1 cellular context compared by ENCODE assay signal in the genomic region with DNA sequence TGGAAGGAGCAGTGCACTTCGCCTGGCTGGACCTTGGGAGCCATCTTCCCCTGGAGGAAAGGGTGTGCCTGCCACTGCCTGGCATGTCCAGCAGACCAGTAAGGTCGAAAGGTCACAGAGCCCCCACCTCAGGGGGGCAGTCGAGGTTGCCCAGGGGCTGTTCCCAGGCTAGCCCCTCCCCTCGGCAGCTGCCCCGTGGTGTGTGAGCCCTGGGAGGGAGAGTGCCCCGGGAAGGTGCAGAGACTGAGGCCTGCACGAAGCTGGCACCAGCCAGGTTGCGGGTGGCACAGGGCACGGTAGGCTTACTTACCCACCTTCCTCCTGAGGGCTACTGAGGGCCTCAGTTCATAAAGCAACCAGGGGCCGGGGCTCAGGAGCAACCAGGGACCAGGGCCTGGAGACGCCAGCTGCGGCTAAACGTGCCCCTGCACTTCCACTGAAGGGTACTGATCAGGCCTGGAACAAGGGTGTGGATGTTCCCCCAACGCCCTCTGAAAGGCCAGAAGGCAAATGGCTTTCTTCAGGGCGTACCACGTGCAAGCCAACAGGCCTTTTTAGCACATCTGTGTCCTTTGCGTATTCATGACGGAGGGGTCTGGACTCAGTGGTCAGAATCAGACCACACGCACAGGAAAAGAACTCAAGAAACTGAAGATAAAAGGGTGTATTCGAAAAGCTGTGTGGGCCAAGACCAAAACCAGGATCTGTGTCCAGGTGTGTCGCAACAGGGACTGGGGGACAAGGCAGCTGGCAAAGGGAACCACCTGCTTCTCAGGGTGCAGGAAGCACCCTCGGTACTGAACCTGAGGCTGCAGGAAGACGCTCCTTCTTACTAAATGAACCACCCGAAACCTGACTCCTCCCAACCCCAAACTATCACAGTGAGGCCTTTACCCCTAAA.
A peak's percentile ranks its signal among the peaks of the same experiment; 100 is the strongest.
TF ChIP-seq lines count a peak whose summit lies in the region.

No MANE protein-coding gene starts in this region.

TF ChIP-seq in HepG2, 621 proteins besides CTCF, POLR2A, EP300 and RAD21 (continues in another document):
- no peak for TF ChIP-seq ATF7-NPFF (CRISPR knock-in tag; IDR thresholded peaks at IDR 0.05; ENCODE audit: low read depth)
- TF ChIP-seq, protein P1, sequence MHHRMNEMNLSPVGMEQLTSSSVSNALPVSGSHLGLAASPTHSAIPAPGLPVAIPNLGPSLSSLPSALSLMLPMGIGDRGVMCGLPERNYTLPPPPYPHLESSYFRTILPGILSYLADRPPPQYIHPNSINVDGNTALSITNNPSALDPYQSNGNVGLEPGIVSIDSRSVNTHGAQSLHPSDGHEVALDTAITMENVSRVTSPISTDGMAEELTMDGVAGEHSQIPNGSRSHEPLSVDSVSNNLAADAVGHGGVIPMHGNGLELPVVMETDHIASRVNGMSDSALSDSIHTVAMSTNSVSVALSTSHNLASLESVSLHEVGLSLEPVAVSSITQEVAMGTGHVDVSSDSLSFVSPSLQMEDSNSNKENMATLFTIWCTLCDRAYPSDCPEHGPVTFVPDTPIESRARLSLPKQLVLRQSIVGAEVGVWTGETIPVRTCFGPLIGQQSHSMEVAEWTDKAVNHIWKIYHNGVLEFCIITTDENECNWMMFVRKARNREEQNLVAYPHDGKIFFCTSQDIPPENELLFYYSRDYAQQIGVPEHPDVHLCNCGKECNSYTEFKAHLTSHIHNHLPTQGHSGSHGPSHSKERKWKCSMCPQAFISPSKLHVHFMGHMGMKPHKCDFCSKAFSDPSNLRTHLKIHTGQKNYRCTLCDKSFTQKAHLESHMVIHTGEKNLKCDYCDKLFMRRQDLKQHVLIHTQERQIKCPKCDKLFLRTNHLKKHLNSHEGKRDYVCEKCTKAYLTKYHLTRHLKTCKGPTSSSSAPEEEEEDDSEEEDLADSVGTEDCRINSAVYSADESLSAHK (CRISPR knock-in tag; IDR thresholded peaks at IDR 0.05; ENCODE audit: borderline replicate concordance): no peak
- no peak for TF ChIP-seq BCLAF1 (IDR thresholded peaks at IDR 0.05)
- TF ChIP-seq TRIM24 (CRISPR knock-in tag; IDR thresholded peaks at IDR 0.05): no peak
- no peak for TF ChIP-seq THYN1 (CRISPR knock-in tag; IDR thresholded peaks at IDR 0.05; ENCODE audit: borderline replicate concordance, low read depth)
- TF ChIP-seq, protein P2, sequence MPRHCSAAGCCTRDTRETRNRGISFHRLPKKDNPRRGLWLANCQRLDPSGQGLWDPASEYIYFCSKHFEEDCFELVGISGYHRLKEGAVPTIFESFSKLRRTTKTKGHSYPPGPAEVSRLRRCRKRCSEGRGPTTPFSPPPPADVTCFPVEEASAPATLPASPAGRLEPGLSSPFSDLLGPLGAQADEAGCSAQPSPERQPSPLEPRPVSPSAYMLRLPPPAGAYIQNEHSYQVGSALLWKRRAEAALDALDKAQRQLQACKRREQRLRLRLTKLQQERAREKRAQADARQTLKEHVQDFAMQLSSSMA (CRISPR knock-in tag; IDR thresholded peaks at IDR 0.05): no peak
- TF ChIP-seq HNF4A (CRISPR knock-in tag; IDR thresholded peaks at IDR 0.05): no peak
- TF ChIP-seq KDM3A (CRISPR knock-in tag; IDR thresholded peaks at IDR 0.05; ENCODE audit: low read depth): no peak
- no peak for TF ChIP-seq ESRRA (CRISPR knock-in tag; IDR thresholded peaks at IDR 0.05; ENCODE audit: low read depth)
- TF ChIP-seq NAIF1 (CRISPR knock-in tag; IDR thresholded peaks at IDR 0.05; ENCODE audit: borderline replicate concordance): no peak
- no peak for TF ChIP-seq MEIS2 (CRISPR knock-in tag; IDR thresholded peaks at IDR 0.05)
- no peak for TF ChIP-seq ZNF580 (CRISPR knock-in tag; IDR thresholded peaks at IDR 0.05; ENCODE audit: borderline replicate concordance, low read depth)
- peak; percentile 27; the same call in 1 of the 2 replicates for TF ChIP-seq ZNF768 (CRISPR knock-in tag; IDR thresholded peaks at IDR 0.05)
- peak; percentile 49; the same call in 1 of the 2 replicates for TF ChIP-seq NR2F6 (IDR thresholded peaks at IDR 0.05)
- TF ChIP-seq NR2F6 (CRISPR knock-in tag; IDR thresholded peaks at IDR 0.05): peak; percentile 55; the same call in 1 of the 2 replicates
- no peak for TF ChIP-seq GTF2F1 (IDR thresholded peaks at IDR 0.05; ENCODE audit: low read length)
- no peak for TF ChIP-seq ZNF616 (CRISPR knock-in tag; IDR thresholded peaks at IDR 0.05; ENCODE audit: low read depth)
- no peak for TF ChIP-seq ZMYM3 (CRISPR knock-in tag; IDR thresholded peaks at IDR 0.05)
- TF ChIP-seq NFRKB (IDR thresholded peaks at IDR 0.05): no peak
- TF ChIP-seq RFXAP (CRISPR knock-in tag; IDR thresholded peaks at IDR 0.05; ENCODE audit: borderline replicate concordance): no peak
- TF ChIP-seq ZNF264 (CRISPR knock-in tag; IDR thresholded peaks at IDR 0.05): no peak
- no peak for TF ChIP-seq KLF15 (CRISPR knock-in tag; IDR thresholded peaks at IDR 0.05; ENCODE audit: borderline replicate concordance)
- TF ChIP-seq SCMH1 (CRISPR knock-in tag; IDR thresholded peaks at IDR 0.05; ENCODE audit: borderline replicate concordance): no peak
- TF ChIP-seq ZNF75D (CRISPR knock-in tag; IDR thresholded peaks at IDR 0.05; ENCODE audit: borderline replicate concordance): no peak
- TF ChIP-seq ZBTB7A (CRISPR knock-in tag; IDR thresholded peaks at IDR 0.05): 0 out of 2 replicates have a peak, but pooled peaks have one; percentile 33
- TF ChIP-seq ZNF607 (CRISPR knock-in tag; IDR thresholded peaks at IDR 0.05; ENCODE audit: borderline replicate concordance): no peak
- TF ChIP-seq PTBP1 (IDR thresholded peaks at IDR 0.05; ENCODE audit: low read depth, low read length, poor library complexity, severe bottlenecking): no peak
- no peak for TF ChIP-seq FOXP1 (IDR thresholded peaks at IDR 0.05)
- TF ChIP-seq FOXP1 (CRISPR knock-in tag; IDR thresholded peaks at IDR 0.05): no peak
- TF ChIP-seq ZSCAN22 (CRISPR knock-in tag; IDR thresholded peaks at IDR 0.05): no peak
- TF ChIP-seq ETV5 (CRISPR knock-in tag; IDR thresholded peaks at IDR 0.05; ENCODE audit: borderline replicate concordance): no peak
- TF ChIP-seq HMG20A (CRISPR knock-in tag; IDR thresholded peaks at IDR 0.05; ENCODE audit: borderline replicate concordance): no peak
- TF ChIP-seq YEATS2 (CRISPR knock-in tag; IDR thresholded peaks at IDR 0.05; ENCODE audit: borderline replicate concordance): no peak
- peak; percentile 13; the same call in 1 of the 2 replicates for TF ChIP-seq GABPB1 (CRISPR knock-in tag; IDR thresholded peaks at IDR 0.05)
- TF ChIP-seq ZFP90 (CRISPR knock-in tag; IDR thresholded peaks at IDR 0.05; ENCODE audit: borderline replicate concordance): no peak
- no peak for TF ChIP-seq ZNF335 (CRISPR knock-in tag; IDR thresholded peaks at IDR 0.05)
- no peak for TF ChIP-seq STAG1 (CRISPR knock-in tag; IDR thresholded peaks at IDR 0.05)
- no peak for TF ChIP-seq ZNF761 (CRISPR knock-in tag; conservative IDR thresholded peaks at IDR 0.05)
- TF ChIP-seq ZNF770 (CRISPR knock-in tag; IDR thresholded peaks at IDR 0.05): no peak
- no peak for TF ChIP-seq ZNF230 (CRISPR knock-in tag; IDR thresholded peaks at IDR 0.05)
- TF ChIP-seq ZNF382 (CRISPR knock-in tag; IDR thresholded peaks at IDR 0.05; ENCODE audit: borderline replicate concordance): no peak
- no peak for TF ChIP-seq MED1 (CRISPR knock-in tag; IDR thresholded peaks at IDR 0.05)
- TF ChIP-seq PAF1 (CRISPR knock-in tag; IDR thresholded peaks at IDR 0.05): peak; percentile 48; the same call in 1 of the 2 replicates
- TF ChIP-seq ZBTB1 (CRISPR knock-in tag; IDR thresholded peaks at IDR 0.05; ENCODE audit: borderline replicate concordance): no peak
- TF ChIP-seq, protein P3, sequence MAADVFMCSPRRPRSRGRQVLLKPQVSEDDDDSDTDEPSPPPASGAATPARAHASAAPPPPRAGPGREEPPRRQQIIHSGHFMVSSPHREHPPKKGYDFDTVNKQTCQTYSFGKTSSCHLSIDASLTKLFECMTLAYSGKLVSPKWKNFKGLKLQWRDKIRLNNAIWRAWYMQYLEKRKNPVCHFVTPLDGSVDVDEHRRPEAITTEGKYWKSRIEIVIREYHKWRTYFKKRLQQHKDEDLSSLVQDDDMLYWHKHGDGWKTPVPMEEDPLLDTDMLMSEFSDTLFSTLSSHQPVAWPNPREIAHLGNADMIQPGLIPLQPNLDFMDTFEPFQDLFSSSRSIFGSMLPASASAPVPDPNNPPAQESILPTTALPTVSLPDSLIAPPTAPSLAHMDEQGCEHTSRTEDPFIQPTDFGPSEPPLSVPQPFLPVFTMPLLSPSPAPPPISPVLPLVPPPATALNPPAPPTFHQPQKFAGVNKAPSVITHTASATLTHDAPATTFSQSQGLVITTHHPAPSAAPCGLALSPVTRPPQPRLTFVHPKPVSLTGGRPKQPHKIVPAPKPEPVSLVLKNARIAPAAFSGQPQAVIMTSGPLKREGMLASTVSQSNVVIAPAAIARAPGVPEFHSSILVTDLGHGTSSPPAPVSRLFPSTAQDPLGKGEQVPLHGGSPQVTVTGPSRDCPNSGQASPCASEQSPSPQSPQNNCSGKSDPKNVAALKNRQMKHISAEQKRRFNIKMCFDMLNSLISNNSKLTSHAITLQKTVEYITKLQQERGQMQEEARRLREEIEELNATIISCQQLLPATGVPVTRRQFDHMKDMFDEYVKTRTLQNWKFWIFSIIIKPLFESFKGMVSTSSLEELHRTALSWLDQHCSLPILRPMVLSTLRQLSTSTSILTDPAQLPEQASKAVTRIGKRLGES (CRISPR knock-in tag; IDR thresholded peaks at IDR 0.05; ENCODE audit: borderline replicate concordance): no peak
- no peak for TF ChIP-seq XBP1 (CRISPR knock-in tag; IDR thresholded peaks at IDR 0.05)
- no peak for TF ChIP-seq NFKBIZ (CRISPR knock-in tag; IDR thresholded peaks at IDR 0.05)
- TF ChIP-seq ZNF703 (CRISPR knock-in tag; IDR thresholded peaks at IDR 0.05; ENCODE audit: borderline replicate concordance): no peak
- no peak for TF ChIP-seq ZNF800 (CRISPR knock-in tag; IDR thresholded peaks at IDR 0.05)
- no peak for TF ChIP-seq CBX2 (IDR thresholded peaks at IDR 0.05; ENCODE audit: low read depth, low read length)
- no peak for TF ChIP-seq CBX2 (CRISPR knock-in tag; IDR thresholded peaks at IDR 0.05; ENCODE audit: low read depth)
- peak; percentile 30; the same call in 1 of the 2 replicates for TF ChIP-seq ZNF225 (CRISPR knock-in tag; IDR thresholded peaks at IDR 0.05)
- TF ChIP-seq ZNF772 (CRISPR knock-in tag; IDR thresholded peaks at IDR 0.05): no peak
- TF ChIP-seq REPIN1 (CRISPR knock-in tag; IDR thresholded peaks at IDR 0.05; ENCODE audit: borderline replicate concordance, low read depth): no peak
- TF ChIP-seq SRSF9 (IDR thresholded peaks at IDR 0.05; ENCODE audit: borderline replicate concordance, insufficient read depth, low read depth, low read length, poor library complexity, severe bottlenecking): no peak
